In genomic region chr1:204493882-204494280, GRCh38 we compare ENCODE assay signal across 8 cellular contexts. TPM values are rescaled to one million over a fixed set of nuclear protein-coding genes. Genes with fewer than 3 reads are reported as not detected.
DNase-seq lines count a peak whose midpoint lies in the region; ATAC-seq and TF ChIP-seq lines count a peak whose summit lies in the region.

No MANE protein-coding gene starts in this region.

- H2AFZ ChIP-seq in OCI-LY7 (ENCODE audit: low read length), result peak overlapping the region; percentile 43; the same call in 1 of the 2 replicates

- no peaks in the 10 kb centered on the region for H3K9me3 ChIP-seq in OCI-LY7 (ENCODE audit: low read length)

- no peaks in the 10 kb centered on the region for H3K79me2 ChIP-seq in OCI-LY7 (ENCODE audit: insufficient read depth, low read depth, low read length)

- peak overlapping the region; percentile 79 to 86 for H3K27ac Mint-ChIP-seq in activated naive CD4-positive, alpha-beta T cell treated with anti-CD3 and anti-CD28 coated beads, Interleukin-2, amount 50 U/mL, for 72 hours

- CTCF ChIA-PET in OCI-LY7 (lab: Charles Lee; ENCODE audit: unreplicated experiment), result interaction anchor here (0.6 to 4.0 kb wide), 7 partner anchors 14 to 319 kb away, joined by 3 to 35 read pairs (median 4); no protein-coding TSS in a partner anchor

- H3K4me1 ChIP-seq in OCI-LY7 (ENCODE audit: insufficient read depth, low read length, poor library complexity, severe bottlenecking), result peaks cover 58% of the 10 kb centered on the region

- H3K4me2 ChIP-seq in OCI-LY7 (ENCODE audit: low read length), result peak overlapping the region; percentile 91

- peak overlapping the region; percentile 48 for H3K27ac ChIP-seq in OCI-LY7 (ENCODE audit: low read depth, low read length, poor library complexity, severe bottlenecking)

- no peaks in the 10 kb centered on the region; the same call in 1 of the 2 replicates for H4K20me1 ChIP-seq in OCI-LY7 (ENCODE audit: insufficient read depth, low read length)

- intact Hi-C loops in OCI-LY7 (cut with micrococcal nuclease; ENCODE audit: unreplicated experiment), result loop anchor here (1.0 to 2.0 kb wide), 2 partner anchors 13 to 47 kb away; no protein-coding TSS in a partner anchor
- intact Hi-C loops in Right ventricle myocardium inferior (cut with DNase I), result loop anchor here (2.0 kb wide), 2 partner anchors 27 to 47 kb away; no protein-coding TSS in a partner anchor

- H3K36me3 Mint-ChIP-seq in activated naive CD4-positive, alpha-beta T cell treated with anti-CD3 and anti-CD28 coated beads, Interleukin-2, amount 50 U/mL, for 72 hours, result peaks cover 0 to 26% of the 10 kb centered on the region in 2 donors

- no peaks in the 10 kb centered on the region for H3K36me3 ChIP-seq in OCI-LY7 (ENCODE audit: insufficient read depth, low read length)

- H3K9me2 ChIP-seq in OCI-LY7 (ENCODE audit: insufficient read depth, low read length), result no peaks in the 10 kb centered on the region

- no peaks in the 10 kb centered on the region for H3K9me3 Mint-ChIP-seq in activated naive CD4-positive, alpha-beta T cell treated with anti-CD3 and anti-CD28 coated beads, Interleukin-2, amount 50 U/mL, for 72 hours

- no TSS peak for BruUV-seq in OCI-LY7 (replicated peaks; lab: Mats Ljungman, UMichigan)

- H3K4me3 ChIP-seq in OCI-LY7 (ENCODE audit: low read depth, low read length, poor library complexity, severe bottlenecking), result peak overlapping the region; percentile 79

- DNase-seq in COR-L47 (lab: John Stamatoyannopoulos, UW) (peak; percentile 31), OCI-LY7 (ENCODE audit: low spot score) (peak; percentile 69), Right ventricle myocardium inferior (ENCODE audit: missing footprints) (peak; percentile 75), omental fat pad (ENCODE audit: low spot score) (no peak), KG1 (lab: John Stamatoyannopoulos, UW) (no peak)
- DNase-seq in activated naive CD4-positive, alpha-beta T cell treated with anti-CD3 and anti-CD28 coated beads, Interleukin-2, amount 50 U/mL, for 72 hours (ENCODE audit: low spot score in 2 of 2), result peak in 1 of 2 donors; percentile 71

- POLR2A ChIA-PET in OCI-LY7 (lab: Charles Lee), result interaction anchor here (0.6 to 5.0 kb wide), 12 partner anchors 9 to 225 kb away, joined by 3 to 58 read pairs (median 4); partner anchors contain the start of gene MDM4

- TF ChIP-seq CTCF in OCI-LY7 (conservative IDR thresholded peaks at IDR 0.05; ENCODE audit: low read length), result no peak
- TF ChIP-seq CTCF in omental fat pad (IDR thresholded peaks at IDR 0.05), result no peak

- ATAC-seq in GM19455 (IDR thresholded peaks at IDR 0.05; ENCODE audit: unreplicated experiment) (peak; percentile 19), HG03565 (IDR thresholded peaks at IDR 0.05; ENCODE audit: unreplicated experiment) (peak; percentile 13), Right ventricle myocardium inferior (peak; percentile 64), omental fat pad (ENCODE audit: low FRiP score) (peak; percentile 34)
- ATAC-seq in activated naive CD4-positive, alpha-beta T cell treated with anti-CD3 and anti-CD28 coated beads, Interleukin-2, amount 50 U/mL, for 72 hours, result peak; percentile 32 to 57

RNA-seq across cellular contexts. Expression of gene PIK3C2B, which starts 0.7 kb away (rescaled TPM):
- 11.9 and 12.5 TPM in 2 replicates for total RNA-seq in OCI-LY7 (2014; rRNA removed; shearing (Covaris generic))
- 36.3 and 43.9 TPM in 2 replicates for total RNA-seq in OCI-LY7 (2022)
- total RNA-seq in activated naive CD4-positive, alpha-beta T cell treated with anti-CD3 and anti-CD28 coated beads, Interleukin-2, amount 50 U/mL, for 72 hours, result 10 to 100 TPM; 26.3 to 65.6 TPM
- 22.7 TPM for total RNA-seq in Right ventricle myocardium inferior
- 10 to 100 TPM; 17.2 to 42.4 (median 31.6) TPM for total RNA-seq in omental fat pad

RNA-seq across cellular contexts. Expression of gene MDM4, which starts 22.3 kb away (rescaled TPM):
- total RNA-seq in OCI-LY7 (2014; rRNA removed; shearing (Covaris generic)), result 102 and 120 TPM in 2 replicates
- total RNA-seq in OCI-LY7 (2022) (282 and 343 TPM in 2 replicates), Right ventricle myocardium inferior (28.6 TPM), omental fat pad (10 to 100 TPM; 56.9 to 96.3 (median 71.5) TPM)
- total RNA-seq in activated naive CD4-positive, alpha-beta T cell treated with anti-CD3 and anti-CD28 coated beads, Interleukin-2, amount 50 U/mL, for 72 hours, result 10 to 100 TPM; 87.2 to 97.9 TPM

Comparison
In these comparisons a context has a peak if more than half of its experiments do, and no peak if none do; other contexts are left out.
1. DNase-seq: peak in COR-L47 (single experiment), OCI-LY7 (single experiment) and Right ventricle myocardium inferior (single experiment); none in omental fat pad (single experiment) and KG1 (single experiment).
2. ATAC-seq: peak in every context shown above with its lines; median percentile 64 in Right ventricle myocardium inferior; 44 in activated naive CD4-positive, alpha-beta T cell treated with anti-CD3 and anti-CD28 coated beads, Interleukin-2, amount 50 U/mL, for 72 hours; 34 in omental fat pad; 19 in GM19455; 13 in HG03565.